8 cellular contexts compared by ENCODE assay signal in genomic region chr16:11255737-11256656, GRCh38. TPM values are rescaled to one million over a fixed set of nuclear protein-coding genes. Genes with fewer than 3 reads are reported as not detected.
DNase-seq lines count a peak whose midpoint lies in the region; ATAC-seq and TF ChIP-seq lines count a peak whose summit lies in the region.

A gene with protein sequence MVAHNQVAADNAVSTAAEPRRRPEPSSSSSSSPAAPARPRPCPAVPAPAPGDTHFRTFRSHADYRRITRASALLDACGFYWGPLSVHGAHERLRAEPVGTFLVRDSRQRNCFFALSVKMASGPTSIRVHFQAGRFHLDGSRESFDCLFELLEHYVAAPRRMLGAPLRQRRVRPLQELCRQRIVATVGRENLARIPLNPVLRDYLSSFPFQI (minus strand): TSS chr16:11256204. CDS start chr16:11255478, 726 bp downstream.

- H3K9me3 ChIP-seq in DOHH2 (ENCODE audit: control insufficient read depth, insufficient read depth, low read length): no peaks in the 10 kb centered on the region

- no peaks in the 10 kb centered on the region for H3K36me3 Mint-ChIP-seq in neural crest cell (ENCODE audit: low read depth)

- ATAC-seq in GM21723 (IDR thresholded peaks at IDR 0.05; ENCODE audit: unreplicated experiment): peak; percentile 51
- ATAC-seq in stimulated activated naive CD8-positive, alpha-beta T cell treated with anti-CD3 and anti-CD28 coated beads, Interleukin-15, amount 100 ng/mL, for 72 hours: peak; percentile 63

- peaks cover 59% of the 10 kb centered on the region for H3K4me1 ChIP-seq in DOHH2 (ENCODE audit: control insufficient read depth, low read length)

- peak within 1 kb of the TSS; percentile 93 for H3K27ac Mint-ChIP-seq in neural crest cell (ENCODE audit: unreplicated experiment)
- H3K27ac Mint-ChIP-seq in stimulated activated naive CD8-positive, alpha-beta T cell treated with anti-CD3 and anti-CD28 coated beads, Interleukin-15, amount 100 ng/mL, for 72 hours: peak within 1 kb of the TSS; percentile 99

- peak within 1 kb of the TSS; percentile 58 for H3K27ac ChIP-seq in DOHH2 (ENCODE audit: low read depth, low read length)

- H3K27me3 ChIP-seq in DOHH2 (ENCODE audit: control insufficient read depth, low read length): peaks cover 18% of the 10 kb centered on the region

- H3K27me3 Mint-ChIP-seq in neural crest cell (ENCODE audit: low read depth): peaks cover 35% of the 10 kb centered on the region
- peaks cover 12% of the 10 kb centered on the region for H3K27me3 Mint-ChIP-seq in stimulated activated naive CD8-positive, alpha-beta T cell treated with anti-CD3 and anti-CD28 coated beads, Interleukin-15, amount 100 ng/mL, for 72 hours

- TF ChIP-seq CTCF in DOHH2 (IDR thresholded peaks at IDR 0.05; ENCODE audit: low read depth, low read length, poor library complexity, severe bottlenecking): peak; percentile 90
- TF ChIP-seq CTCF in fibroblast of villous mesenchyme (IDR thresholded peaks at IDR 0.05; ENCODE audit: insufficient read depth, low read depth, low read length): peak; percentile 77
- peak; percentile 94 for TF ChIP-seq CTCF in neural crest cell (conservative IDR thresholded peaks at IDR 0.05)

- peak within 1 kb of the TSS; percentile 99 for H3K4me3 Mint-ChIP-seq in neural crest cell
- peak within 1 kb of the TSS; percentile 94 to 99 for H3K4me3 Mint-ChIP-seq in stimulated activated naive CD8-positive, alpha-beta T cell treated with anti-CD3 and anti-CD28 coated beads, Interleukin-15, amount 100 ng/mL, for 72 hours

- DNase-seq in KBM-7 (peak; percentile 86), RPMI8226 (peak; percentile 95), fibroblast of villous mesenchyme (ENCODE audit: low read depth) (peak; percentile 91), neural crest cell (ENCODE audit: low read depth, low spot score) (peak; percentile 82)
- peak; percentile 86 for DNase-seq in activated T-helper 9 cell treated with anti-CD3 and anti-CD28 coated beads, Interleukin-2, amount 50 U/mL, for 16 hours (ENCODE audit: low read depth)
- DNase-seq in stimulated activated naive CD8-positive, alpha-beta T cell treated with anti-CD3 and anti-CD28 coated beads, Interleukin-15, amount 100 ng/mL, for 72 hours: peak; percentile 92 to 96

- H3F3A ChIP-seq in DOHH2 (ENCODE audit: control insufficient read depth, insufficient read depth): peaks cover 21% of the 10 kb centered on the region

- H3K4me1 Mint-ChIP-seq in neural crest cell: peaks cover 6% of the 10 kb centered on the region
- peaks cover 61% of the 10 kb centered on the region for H3K4me1 Mint-ChIP-seq in stimulated activated naive CD8-positive, alpha-beta T cell treated with anti-CD3 and anti-CD28 coated beads, Interleukin-15, amount 100 ng/mL, for 72 hours

- H3K4me3 ChIP-seq in DOHH2 (ENCODE audit: low read length): peak within 1 kb of the TSS; percentile 78
- peak within 1 kb of the TSS; percentile 76 for H3K4me3 ChIP-seq in fibroblast of villous mesenchyme (ENCODE audit: low read depth, low read length)

- H3K9me3 Mint-ChIP-seq in neural crest cell: no peaks in the 10 kb centered on the region
- H3K9me3 Mint-ChIP-seq in stimulated activated naive CD8-positive, alpha-beta T cell treated with anti-CD3 and anti-CD28 coated beads, Interleukin-15, amount 100 ng/mL, for 72 hours: no peaks in the 10 kb centered on the region

- H4K20me1 ChIP-seq in DOHH2 (ENCODE audit: control insufficient read depth, insufficient read depth, low read depth, low read length): peaks cover 12% of the 10 kb centered on the region

- peaks cover 40% of the 10 kb centered on the region for H3K36me3 ChIP-seq in DOHH2 (ENCODE audit: control insufficient read depth, low read length)

- H3K9me2 ChIP-seq in DOHH2 (replicated peaks; ENCODE audit: control insufficient read depth, low read length): no peaks in the 10 kb centered on the region

- peaks cover 37% of the 10 kb centered on the region for H3K79me2 ChIP-seq in DOHH2 (ENCODE audit: control insufficient read depth, low read length)

- in situ Hi-C loops in KBM-7 (cut with MboI; ENCODE audit: low pct_unique_long_range_greater_than_20kb, low sequenced_read_pairs): no loop called here

- peak within 1 kb of the TSS; percentile 98 for H3K4me2 ChIP-seq in DOHH2 (ENCODE audit: low read length)

RNA-seq across cellular contexts. Expression of the gene that starts here (rescaled TPM):
- 18.4 and 29.4 TPM in 2 replicates for total RNA-seq in fibroblast of villous mesenchyme
- 1.6 and 1.7 TPM in 2 replicates for total RNA-seq in neural crest cell

Comparison
In these comparisons a context has a peak if more than half of its experiments do, and no peak if none do; other contexts are left out.
1. Peak in every context shown above with its lines: DNase-seq, ATAC-seq, H3K4me3 ChIP-seq and H3K27ac ChIP-seq.